23 cellular contexts compared by ENCODE assay signal in the genomic region with DNA sequence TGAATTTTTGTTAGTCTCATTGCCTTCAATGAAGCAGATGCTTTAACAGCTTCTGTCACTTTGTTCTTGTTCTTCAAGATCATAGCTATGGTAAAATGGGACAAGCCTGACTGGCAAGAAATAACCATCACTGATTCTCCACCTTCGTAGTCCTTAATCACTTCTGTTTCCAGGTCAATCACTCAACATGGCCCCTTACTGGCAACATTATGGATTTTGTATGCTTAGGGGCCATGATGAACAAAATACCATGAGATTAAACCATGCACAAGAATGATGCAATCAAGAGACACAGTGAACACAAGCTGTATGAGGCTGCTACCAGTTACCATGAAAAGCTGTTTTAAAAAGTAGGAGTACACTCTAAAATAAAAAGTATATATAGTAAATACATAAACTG. TPM values are rescaled to one million over a fixed set of nuclear protein-coding genes. Genes with fewer than 3 reads are reported as not detected.
DNase-seq lines count a peak whose midpoint lies in the region; ATAC-seq and TF ChIP-seq lines count a peak whose summit lies in the region.
"Had no signal": no experiment of that assay in that cellular context is flagged by ENCODE, and none has a peak within 500 bp of the region (broad histone marks: within the 10 kb centered on the region; RNA-seq: fewer than 3 reads in every experiment).

No MANE protein-coding gene starts in this region.

- H3K36me3 ChIP-seq in GM23338 (ENCODE audit: insufficient read depth), result peaks cover 58% of the 10 kb centered on the region

- peaks cover 54% of the 10 kb centered on the region for H4K20me1 ChIP-seq in GM23338 (replicated peaks; ENCODE audit: insufficient read depth)

- TF ChIP-seq CTCF in GM23338 (conservative IDR thresholded peaks at IDR 0.05; ENCODE audit: low read depth in 2 of 2), result no peak

- no peak overlapping the region for H3K4me2 ChIP-seq in GM23338
- H3K4me2 ChIP-seq: BLaER1 treated with 17β-estradiol and CSF1 and Interleukin-3, amounts not matched to agents 10 nM and 100 nM had no signal

- DNase-seq in activated CD4-positive, alpha-beta T cell treated with anti-CD3 and anti-CD28 coated beads, Interleukin-2, amount 10 ng/mL, durations not matched to agents 24 days and 14 days, result no peak
- no peak for DNase-seq in activated CD4-positive, alpha-beta T cell treated with anti-CD3 and anti-CD28 coated beads, Interleukin-2, amount 10 ng/mL, durations not matched to agents 7 days and 5 days
- DNase-seq in GM23338 (ENCODE audit: low spot score) (no peak), memory B cell (ENCODE audit: low spot score in 2 of 2) (no peak), AG08396 (ENCODE audit: low spot score) (no peak), NCI-H1436 (lab: John Stamatoyannopoulos, UW) (no peak)
- DNase-seq in activated naive CD8-positive, alpha-beta T cell treated with anti-CD3 and anti-CD28 coated beads, Interleukin-2, amount 50 U/mL, for 24 hours, result no peak
- DNase-seq: activated gamma-delta T cell; foreskin fibroblast; hypothalamus; mesenchymal stem cell; naive B cell; NCI-H1417; NCI-H526; pancreas; stimulated activated CD4-positive, alpha-beta T cell treated with anti-CD3 and anti-CD28 coated beads, Interleukin-1b, Interleukin-23, amount 100 ng/mL, for 48 hours; stomach; T-cell; upper lobe of right lung; WERI-Rb-1 had no signal

- H3K9me2 ChIP-seq in GM23338 (ENCODE audit: insufficient read depth), result no peaks in the 10 kb centered on the region

- no peak for ATAC-seq in GM23338
- ATAC-seq in activated naive CD8-positive, alpha-beta T cell treated with anti-CD3 and anti-CD28 coated beads, Interleukin-2, amount 50 U/mL, for 24 hours, result no peak
- no peak for ATAC-seq in memory B cell (ENCODE audit: low read depth)
- ATAC-seq in GM18502 (IDR thresholded peaks at IDR 0.05; ENCODE audit: poor library complexity, unreplicated experiment), result no peak
- ATAC-seq: pancreas, T-cell, upper lobe of right lung had no signal

- peak overlapping the region; percentile 64 for H3K27ac ChIP-seq in GM23338 (ENCODE audit: low read depth)
- H3K27ac ChIP-seq: BLaER1 treated with 17β-estradiol and CSF1 and Interleukin-3, amounts not matched to agents 10 nM and 100 nM; pancreas; stomach; upper lobe of right lung; WERI-Rb-1 had no signal

- H3K4me3 ChIP-seq in GM23338, result no peak overlapping the region
- H3K4me3 ChIP-seq: BLaER1 treated with 17β-estradiol and CSF1 and Interleukin-3, amounts not matched to agents 10 nM and 100 nM; HAP-1; pancreas; stomach; upper lobe of right lung had no signal

- peaks cover 7% of the 10 kb centered on the region for H3K4me1 Mint-ChIP-seq in activated CD4-positive, alpha-beta T cell treated with anti-CD3 and anti-CD28 coated beads, Interleukin-2, amount 10 ng/mL, durations not matched to agents 24 days and 14 days
- peaks cover 11% of the 10 kb centered on the region for H3K4me1 Mint-ChIP-seq in activated CD4-positive, alpha-beta T cell treated with anti-CD3 and anti-CD28 coated beads, Interleukin-2, amount 10 ng/mL, durations not matched to agents 7 days and 5 days
- H3K4me1 Mint-ChIP-seq in GM23338 (no peaks in the 10 kb centered on the region), memory B cell (peaks cover 19% of the 10 kb centered on the region)
- H3K4me1 Mint-ChIP-seq in activated naive CD8-positive, alpha-beta T cell treated with anti-CD3 and anti-CD28 coated beads, Interleukin-2, amount 50 U/mL, for 24 hours, result peaks cover 12% of the 10 kb centered on the region

- no peaks in the 10 kb centered on the region for H3K27me3 Mint-ChIP-seq in activated CD4-positive, alpha-beta T cell treated with anti-CD3 and anti-CD28 coated beads, Interleukin-2, amount 10 ng/mL, durations not matched to agents 24 days and 14 days
- H3K27me3 Mint-ChIP-seq in activated CD4-positive, alpha-beta T cell treated with anti-CD3 and anti-CD28 coated beads, Interleukin-2, amount 10 ng/mL, durations not matched to agents 7 days and 5 days, result no peaks in the 10 kb centered on the region
- H3K27me3 Mint-ChIP-seq in GM23338 (ENCODE audit: insufficient read depth, low read depth, poor library complexity) (peaks cover 8% of the 10 kb centered on the region), memory B cell (no peaks in the 10 kb centered on the region)
- no peaks in the 10 kb centered on the region for H3K27me3 Mint-ChIP-seq in activated naive CD8-positive, alpha-beta T cell treated with anti-CD3 and anti-CD28 coated beads, Interleukin-2, amount 50 U/mL, for 24 hours
- H3K27me3 Mint-ChIP-seq: naive B cell, T-cell had no signal

- peaks cover 96% of the 10 kb centered on the region for H3K79me2 ChIP-seq in GM23338 (replicated peaks; ENCODE audit: insufficient read depth)

- peaks cover 67% of the 10 kb centered on the region for H3K36me3 Mint-ChIP-seq in activated CD4-positive, alpha-beta T cell treated with anti-CD3 and anti-CD28 coated beads, Interleukin-2, amount 10 ng/mL, durations not matched to agents 24 days and 14 days (ENCODE audit: low read depth)
- H3K36me3 Mint-ChIP-seq in activated CD4-positive, alpha-beta T cell treated with anti-CD3 and anti-CD28 coated beads, Interleukin-2, amount 10 ng/mL, durations not matched to agents 7 days and 5 days (ENCODE audit: low read depth), result peaks cover 51% of the 10 kb centered on the region
- H3K36me3 Mint-ChIP-seq in GM23338 (ENCODE audit: low read depth) (peaks cover 96% of the 10 kb centered on the region), memory B cell (peaks cover 26% of the 10 kb centered on the region)
- peaks cover 64% of the 10 kb centered on the region for H3K36me3 Mint-ChIP-seq in activated naive CD8-positive, alpha-beta T cell treated with anti-CD3 and anti-CD28 coated beads, Interleukin-2, amount 50 U/mL, for 24 hours (ENCODE audit: low read depth)

- no peak overlapping the region for H2AFZ ChIP-seq in GM23338

- intact Hi-C loops in activated CD4-positive, alpha-beta T cell treated with anti-CD3 and anti-CD28 coated beads, Interleukin-2, amount 10 ng/mL, durations not matched to agents 24 days and 14 days (cut with micrococcal nuclease), result no loop called here

- peak overlapping the region; percentile 28 for H3K27ac Mint-ChIP-seq in activated CD4-positive, alpha-beta T cell treated with anti-CD3 and anti-CD28 coated beads, Interleukin-2, amount 10 ng/mL, durations not matched to agents 24 days and 14 days
- H3K27ac Mint-ChIP-seq in activated CD4-positive, alpha-beta T cell treated with anti-CD3 and anti-CD28 coated beads, Interleukin-2, amount 10 ng/mL, durations not matched to agents 7 days and 5 days, result no peak overlapping the region
- peak overlapping the region; percentile 14 for H3K27ac Mint-ChIP-seq in GM23338
- H3K27ac Mint-ChIP-seq in activated naive CD8-positive, alpha-beta T cell treated with anti-CD3 and anti-CD28 coated beads, Interleukin-2, amount 50 U/mL, for 24 hours, result peak overlapping the region; percentile 43
- H3K27ac Mint-ChIP-seq in memory B cell, result peak overlapping the region; percentile 92
- H3K27ac Mint-ChIP-seq: T-cell had no signal

- H3K4me3 Mint-ChIP-seq in activated CD4-positive, alpha-beta T cell treated with anti-CD3 and anti-CD28 coated beads, Interleukin-2, amount 10 ng/mL, durations not matched to agents 24 days and 14 days, result no peak overlapping the region
- no peak overlapping the region for H3K4me3 Mint-ChIP-seq in activated CD4-positive, alpha-beta T cell treated with anti-CD3 and anti-CD28 coated beads, Interleukin-2, amount 10 ng/mL, durations not matched to agents 7 days and 5 days
- no peak overlapping the region for H3K4me3 Mint-ChIP-seq in GM23338
- H3K4me3 Mint-ChIP-seq in activated naive CD8-positive, alpha-beta T cell treated with anti-CD3 and anti-CD28 coated beads, Interleukin-2, amount 50 U/mL, for 24 hours, result no peak overlapping the region
- no peak overlapping the region for H3K4me3 Mint-ChIP-seq in memory B cell
- H3K4me3 Mint-ChIP-seq: naive B cell, T-cell had no signal

- CTCF ChIA-PET in activated CD4-positive, alpha-beta T cell treated with anti-CD3 and anti-CD28 coated beads, Interleukin-2, amount 10 ng/mL, durations not matched to agents 7 days and 5 days (lab: Charles Lee), result interaction anchor here (1.0 to 4.0 kb wide), 3 partner anchors 12 to 32 kb away, joined by 3 to 20 read pairs (median 3); a partner anchor contains a TSS

- no peaks in the 10 kb centered on the region for H3K4me1 ChIP-seq in GM23338 (ENCODE audit: insufficient read depth)
- H3K4me1 ChIP-seq: HAP-1 had no signal

- H3K27me3 ChIP-seq in GM23338 (ENCODE audit: insufficient read depth), result no peaks in the 10 kb centered on the region
- H3K27me3 ChIP-seq: BLaER1 treated with 17β-estradiol and CSF1 and Interleukin-3, amounts not matched to agents 10 nM and 100 nM; pancreas; stomach; upper lobe of right lung had no signal

- POLR2A ChIA-PET in activated CD4-positive, alpha-beta T cell treated with anti-CD3 and anti-CD28 coated beads, Interleukin-2, amount 10 ng/mL, durations not matched to agents 7 days and 5 days (lab: Charles Lee), result no interaction called here

- peaks cover 11% of the 10 kb centered on the region; the same call in 1 of the 2 replicates for H3F3A ChIP-seq in GM23338 (replicated peaks; ENCODE audit: low read depth)

- H3K9me3 Mint-ChIP-seq in activated CD4-positive, alpha-beta T cell treated with anti-CD3 and anti-CD28 coated beads, Interleukin-2, amount 10 ng/mL, durations not matched to agents 24 days and 14 days, result no peaks in the 10 kb centered on the region
- no peaks in the 10 kb centered on the region for H3K9me3 Mint-ChIP-seq in activated CD4-positive, alpha-beta T cell treated with anti-CD3 and anti-CD28 coated beads, Interleukin-2, amount 10 ng/mL, durations not matched to agents 7 days and 5 days
- H3K9me3 Mint-ChIP-seq in GM23338 (no peaks in the 10 kb centered on the region), memory B cell (no peaks in the 10 kb centered on the region)
- H3K9me3 Mint-ChIP-seq in activated naive CD8-positive, alpha-beta T cell treated with anti-CD3 and anti-CD28 coated beads, Interleukin-2, amount 50 U/mL, for 24 hours, result no peaks in the 10 kb centered on the region
- H3K9me3 Mint-ChIP-seq: naive B cell, T-cell had no signal

TF ChIP-seq in GM23338, 12 proteins besides CTCF, POLR2A, EP300 and RAD21 (continues in another document):
- TF ChIP-seq POLR2AphosphoS5 (IDR thresholded peaks at IDR 0.05; ENCODE audit: low read depth), result no peak

RNA-seq across cellular contexts. Expression of a gene that starts 32.8 kb away (rescaled TPM):
- total RNA-seq in activated CD4-positive, alpha-beta T cell treated with anti-CD3 and anti-CD28 coated beads, Interleukin-2, amount 10 ng/mL, durations not matched to agents 24 days and 14 days, result 68.3 and 72.9 TPM in 2 replicates
- 10 to 100 TPM; 70.7 to 90.4 TPM for total RNA-seq in activated CD4-positive, alpha-beta T cell treated with anti-CD3 and anti-CD28 coated beads, Interleukin-2, amount 10 ng/mL, durations not matched to agents 7 days and 5 days
- total RNA-seq in GM23338 (2014; rRNA removed; shearing (Covaris generic)), result 95.0 and 98.0 TPM in 2 replicates
- 83.9 and 106 TPM in 2 replicates for polyA plus RNA-seq in GM23338 (2016; fragmentation: Nextera tagmentation; extraction: Ambion mirVana)

RNA-seq across cellular contexts. Expression of a gene that starts 59.9 kb away (rescaled TPM):
- 61.2 and 68.3 TPM in 2 replicates for total RNA-seq in activated CD4-positive, alpha-beta T cell treated with anti-CD3 and anti-CD28 coated beads, Interleukin-2, amount 10 ng/mL, durations not matched to agents 24 days and 14 days
- total RNA-seq in activated CD4-positive, alpha-beta T cell treated with anti-CD3 and anti-CD28 coated beads, Interleukin-2, amount 10 ng/mL, durations not matched to agents 7 days and 5 days, result 10 to 100 TPM; 45.6 to 46.2 TPM
- total RNA-seq in GM23338 (2014; rRNA removed; shearing (Covaris generic)), result 71.7 and 80.2 TPM in 2 replicates
- polyA plus RNA-seq in GM23338 (2016; fragmentation: Nextera tagmentation; extraction: Ambion mirVana), result 117 and 130 TPM in 2 replicates
